9 cellular contexts compared by ENCODE assay signal in genomic region chr16:1125471-1125870, GRCh38. TPM values are rescaled to one million over a fixed set of nuclear protein-coding genes. Genes with fewer than 3 reads are reported as not detected.
A peak's percentile ranks its signal among the peaks of the same experiment; 100 is the strongest.
DNase-seq lines count a peak whose midpoint lies in the region; ATAC-seq and TF ChIP-seq lines count a peak whose summit lies in the region.
"Had no signal": no experiment of that assay in that cellular context is flagged by ENCODE, and none has a peak within 500 bp of the region (broad histone marks: within the 10 kb centered on the region; RNA-seq: fewer than 3 reads in every experiment).

No MANE protein-coding gene starts in this region.

- H3K27me3 ChIP-seq in osteoblast (ENCODE audit: insufficient read depth, low read length) = peaks cover 16% of the 10 kb centered on the region
- H3K27me3 ChIP-seq: ascending aorta had no signal

- intact Hi-C loops in natural killer cell (cut with micrococcal nuclease) = no loop called here

- CTCF ChIA-PET in HEK293T (lab: Yijun Ruan, JAX) = no interaction called here

- peak; percentile 24 for DNase-seq in NCI-H146 (lab: John Stamatoyannopoulos, UW)
- no peak for DNase-seq in NCI-H146 treated with DMSO at 0.1 percent for 48 hours (lab: John Stamatoyannopoulos, UW; ENCODE audit: unreplicated experiment)
- DNase-seq in NCI-H524 (lab: John Stamatoyannopoulos, UW) = peak; percentile 88 to 90
- DNase-seq in central memory CD4-positive, alpha-beta T cell = peak; percentile 9
- DNase-seq in stimulated activated CD4-positive, alpha-beta T cell treated with anti-CD3 and anti-CD28 coated beads, Interleukin-4, amount 100 ng/mL, for 1 hour = peak; percentile 30
- no peak for DNase-seq in osteoblast (ENCODE audit: insufficient read length, low spot score, missing footprints)
- no peak for DNase-seq in HEK293T (ENCODE audit: extremely low spot score)
- no peak for DNase-seq in natural killer cell

- TF ChIP-seq CTCF in osteoblast (IDR thresholded peaks at IDR 0.05; ENCODE audit: extremely low read depth, low read depth, low read length) (no peak), natural killer cell (IDR thresholded peaks at IDR 0.05) (no peak)

- no peak overlapping the region for H3K4me3 Mint-ChIP-seq in natural killer cell

- no peaks in the 10 kb centered on the region for H3K9me3 ChIP-seq in osteoblast (ENCODE audit: low read depth, low read length)
- H3K9me3 ChIP-seq: ascending aorta had no signal

- ATAC-seq in natural killer cell = no peak

- H3K4me2 ChIP-seq in osteoblast (ENCODE audit: insufficient read depth, low read length) = no peak overlapping the region

- no peaks in the 10 kb centered on the region for H3K79me2 ChIP-seq in osteoblast (ENCODE audit: insufficient read depth, low read length)

- no peak overlapping the region for H3K4me3 ChIP-seq in osteoblast (ENCODE audit: insufficient read depth, low read length)
- H3K4me3 ChIP-seq: ascending aorta had no signal

- no peaks in the 10 kb centered on the region for H4K20me1 ChIP-seq in osteoblast (ENCODE audit: insufficient read depth, low read length)

- H3K4me1 ChIP-seq in osteoblast (ENCODE audit: insufficient read depth, low read length) = no peaks in the 10 kb centered on the region
- H3K4me1 ChIP-seq: ascending aorta had no signal

- POLR2A ChIA-PET in HEK293T (lab: Yijun Ruan, JAX) = no interaction called here

- no peaks in the 10 kb centered on the region for H3K36me3 Mint-ChIP-seq in natural killer cell

- H3K4me1 Mint-ChIP-seq in natural killer cell = no peaks in the 10 kb centered on the region

- H3K27ac Mint-ChIP-seq in natural killer cell = no peak overlapping the region

- no peaks in the 10 kb centered on the region for H3K27me3 Mint-ChIP-seq in natural killer cell (ENCODE audit: low read depth in 2 of 2)

- H3K9me3 Mint-ChIP-seq in natural killer cell = no peaks in the 10 kb centered on the region

- H2AFZ ChIP-seq in osteoblast (ENCODE audit: low read length) = no peak overlapping the region

- no peaks in the 10 kb centered on the region for H3K36me3 ChIP-seq in osteoblast (ENCODE audit: insufficient read depth, low read length)
- H3K36me3 ChIP-seq: ascending aorta had no signal

- H3K27ac ChIP-seq in osteoblast (ENCODE audit: low read depth, low read length) = no peak overlapping the region
- H3K27ac ChIP-seq: ascending aorta had no signal

TF ChIP-seq in HEK293T, 16 proteins besides CTCF, POLR2A, EP300 and RAD21:
- TF ChIP-seq L3MBTL2 (conservative IDR thresholded peaks at IDR 0.05) (no peak), FOXA1 (IDR thresholded peaks at IDR 0.05) (no peak), PKNOX1 (IDR thresholded peaks at IDR 0.05) (no peak), FOXK2 (IDR thresholded peaks at IDR 0.05) (no peak), LEF1 (IDR thresholded peaks at IDR 0.05; ENCODE audit: borderline replicate concordance) (no peak), FOXM1 (IDR thresholded peaks at IDR 0.05; ENCODE audit: borderline replicate concordance) (no peak), SUZ12 (IDR thresholded peaks at IDR 0.05) (no peak), SP1 (IDR thresholded peaks at IDR 0.05) (no peak), NFRKB (IDR thresholded peaks at IDR 0.05) (no peak), BHLHE40 (IDR thresholded peaks at IDR 0.05; ENCODE audit: borderline replicate concordance) (no peak), TARDBP (IDR thresholded peaks at IDR 0.05) (no peak), CTBP1 (IDR thresholded peaks at IDR 0.05; ENCODE audit: borderline replicate concordance) (no peak), ELF4 (IDR thresholded peaks at IDR 0.05) (no peak), ARNT (IDR thresholded peaks at IDR 0.05) (no peak), HDGF (IDR thresholded peaks at IDR 0.05; ENCODE audit: borderline replicate concordance) (no peak), ZNF384 (IDR thresholded peaks at IDR 0.05) (no peak)

RNA-seq across cellular contexts. Expression of gene CACNA1H, which starts 27.4 kb away (rescaled TPM):
- total RNA-seq in osteoblast = under 0.01 TPM in 2 replicates
- 1 to 10 TPM; 1.1 to 1.5 (median 1.3) TPM for total RNA-seq in natural killer cell

RNA-seq across cellular contexts. Expression of gene C1QTNF8, which starts 29.4 kb away (rescaled TPM):
- not detected in 2 replicates for total RNA-seq in osteoblast
- total RNA-seq in natural killer cell = not detected
- total RNA-seq: ascending aorta had no signal

RNA-seq across cellular contexts. Expression of gene SSTR5, which starts 52.9 kb away (rescaled TPM):
- not detected in 2 replicates for total RNA-seq in osteoblast
- not detected for total RNA-seq in natural killer cell
- total RNA-seq: ascending aorta had no signal

Comparison
In these comparisons a context has a peak if more than half of its experiments do, and no peak if none do; other contexts are left out.
1. DNase-seq: peak in NCI-H146 (single experiment), NCI-H524 (2 of 2), central memory CD4-positive, alpha-beta T cell (single experiment) and stimulated activated CD4-positive, alpha-beta T cell treated with anti-CD3 and anti-CD28 coated beads, Interleukin-4, amount 100 ng/mL, for 1 hour (single experiment); none in NCI-H146 treated with DMSO at 0.1 percent for 48 hours (single experiment), osteoblast (single experiment), HEK293T (single experiment) and natural killer cell (single experiment).